Comparison of ENCODE assay signal across 2 cellular contexts in the genomic region with DNA sequence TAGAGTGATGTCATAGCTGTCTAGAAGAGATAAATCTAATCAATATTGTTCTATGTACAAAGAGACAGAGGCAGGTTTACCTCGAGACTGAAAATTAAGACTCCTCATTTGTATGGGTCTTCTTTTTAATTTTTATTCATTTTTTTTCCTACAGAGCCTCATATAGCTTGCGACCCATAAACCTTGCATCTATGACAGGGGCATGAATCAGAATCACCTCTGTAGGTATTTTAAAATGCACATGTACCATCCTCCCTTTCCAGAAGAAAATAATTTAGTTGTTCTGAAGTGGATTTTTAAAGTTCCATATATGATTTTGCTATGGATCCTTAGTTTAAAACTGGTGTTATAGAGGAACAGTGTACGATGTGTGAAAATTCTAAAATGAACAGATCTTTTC.
TF ChIP-seq lines count a peak whose summit lies in the region.

No MANE protein-coding gene starts in this region.

TF ChIP-seq in SK-N-SH, 30 proteins besides CTCF, POLR2A, EP300 and RAD21 (continued from another document):
- TF ChIP-seq, protein P1, sequence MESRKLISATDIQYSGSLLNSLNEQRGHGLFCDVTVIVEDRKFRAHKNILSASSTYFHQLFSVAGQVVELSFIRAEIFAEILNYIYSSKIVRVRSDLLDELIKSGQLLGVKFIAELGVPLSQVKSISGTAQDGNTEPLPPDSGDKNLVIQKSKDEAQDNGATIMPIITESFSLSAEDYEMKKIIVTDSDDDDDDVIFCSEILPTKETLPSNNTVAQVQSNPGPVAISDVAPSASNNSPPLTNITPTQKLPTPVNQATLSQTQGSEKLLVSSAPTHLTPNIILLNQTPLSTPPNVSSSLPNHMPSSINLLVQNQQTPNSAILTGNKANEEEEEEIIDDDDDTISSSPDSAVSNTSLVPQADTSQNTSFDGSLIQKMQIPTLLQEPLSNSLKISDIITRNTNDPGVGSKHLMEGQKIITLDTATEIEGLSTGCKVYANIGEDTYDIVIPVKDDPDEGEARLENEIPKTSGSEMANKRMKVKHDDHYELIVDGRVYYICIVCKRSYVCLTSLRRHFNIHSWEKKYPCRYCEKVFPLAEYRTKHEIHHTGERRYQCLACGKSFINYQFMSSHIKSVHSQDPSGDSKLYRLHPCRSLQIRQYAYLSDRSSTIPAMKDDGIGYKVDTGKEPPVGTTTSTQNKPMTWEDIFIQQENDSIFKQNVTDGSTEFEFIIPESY (IDR thresholded peaks at IDR 0.05; ENCODE audit: borderline replicate concordance, low read depth), result no peak
- TF ChIP-seq TCF12 (IDR thresholded peaks at IDR 0.05), result no peak
- no peak for TF ChIP-seq EZH2phosphoT487 (IDR thresholded peaks at IDR 0.05; ENCODE audit: borderline replicate concordance, low read depth)
- TF ChIP-seq POLR2AphosphoS5 (IDR thresholded peaks at IDR 0.05; ENCODE audit: low read depth, low read length), result no peak
- TF ChIP-seq YY1 (IDR thresholded peaks at IDR 0.05; ENCODE audit: low read depth), result no peak
- TF ChIP-seq FOXM1 (IDR thresholded peaks at IDR 0.05; ENCODE audit: low read depth), result no peak

TF ChIP-seq in SK-N-SH treated with all-trans-retinoic acid at 6 μM for 48 hours, 23 proteins besides CTCF, POLR2A, EP300 and RAD21 (continued from another document):
- TF ChIP-seq, protein P2, sequence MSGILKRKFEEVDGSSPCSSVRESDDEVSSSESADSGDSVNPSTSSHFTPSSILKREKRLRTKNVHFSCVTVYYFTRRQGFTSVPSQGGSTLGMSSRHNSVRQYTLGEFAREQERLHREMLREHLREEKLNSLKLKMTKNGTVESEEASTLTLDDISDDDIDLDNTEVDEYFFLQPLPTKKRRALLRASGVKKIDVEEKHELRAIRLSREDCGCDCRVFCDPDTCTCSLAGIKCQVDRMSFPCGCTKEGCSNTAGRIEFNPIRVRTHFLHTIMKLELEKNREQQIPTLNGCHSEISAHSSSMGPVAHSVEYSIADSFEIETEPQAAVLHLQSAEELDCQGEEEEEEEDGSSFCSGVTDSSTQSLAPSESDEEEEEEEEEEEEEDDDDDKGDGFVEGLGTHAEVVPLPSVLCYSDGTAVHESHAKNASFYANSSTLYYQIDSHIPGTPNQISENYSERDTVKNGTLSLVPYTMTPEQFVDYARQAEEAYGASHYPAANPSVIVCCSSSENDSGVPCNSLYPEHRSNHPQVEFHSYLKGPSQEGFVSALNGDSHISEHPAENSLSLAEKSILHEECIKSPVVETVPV (CRISPR knock-in tag; IDR thresholded peaks at IDR 0.05), result no peak
